In the genomic region with DNA sequence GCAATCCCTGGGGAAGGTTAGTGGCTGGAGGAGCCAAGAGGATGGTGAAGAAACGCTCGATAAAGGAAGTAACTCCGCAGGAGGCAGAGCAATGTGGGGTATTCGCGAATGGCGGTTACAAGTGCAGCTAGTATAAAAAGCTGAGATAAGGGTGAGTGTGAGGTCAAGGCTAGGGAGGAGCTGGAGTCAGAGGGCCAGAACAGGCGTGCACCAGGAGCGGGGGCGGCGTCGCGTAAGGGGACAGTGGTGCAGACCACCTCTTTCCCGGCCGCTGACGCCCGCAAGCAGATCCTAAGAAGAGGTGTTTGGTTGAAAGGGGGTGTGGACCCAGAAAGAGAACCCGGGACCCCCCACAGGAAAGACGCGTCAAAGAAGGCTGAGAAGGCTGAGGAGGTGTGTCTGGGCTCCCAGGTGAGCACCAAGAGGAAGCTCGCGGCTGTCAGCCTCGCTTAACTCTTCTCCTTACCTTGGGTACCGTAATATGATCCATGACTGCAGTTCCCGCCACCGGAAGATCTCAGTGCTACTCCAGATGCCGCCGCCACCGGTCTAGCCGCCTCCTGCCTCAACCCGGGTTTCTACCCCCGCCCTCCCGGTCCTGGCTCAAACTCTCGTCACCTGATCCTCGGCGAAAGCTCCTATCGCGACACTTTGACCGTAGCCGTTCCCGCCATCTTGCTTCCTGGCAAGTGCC, we compare ENCODE assay signal across 8 cellular contexts. TPM values are rescaled to one million over a fixed set of nuclear protein-coding genes. Genes with fewer than 3 reads are reported as not detected.
DNase-seq lines count a peak whose midpoint lies in the region; ATAC-seq, FAIRE-seq and TF ChIP-seq lines count a peak whose summit lies in the region.

A gene (minus strand): TSS at position 579 of the 694 bp plus-strand sequence. CDS start 89 bp downstream, at position 490.

- DNase-seq in D341Med (ENCODE audit: low spot score) (peak; percentile 6), KG1 (lab: John Stamatoyannopoulos, UW) (peak; percentile 15), hepatic stellate cell (ENCODE audit: low spot score) (peak; percentile 39), renal cortical epithelial cell (ENCODE audit: low read depth) (peak; percentile 33), urothelium cell line (ENCODE audit: low spot score) (peak; percentile 65)
- DNase-seq in activated naive CD8-positive, alpha-beta T cell treated with anti-CD3 and anti-CD28 coated beads for 36 hours: peak; percentile 75

- ATAC-seq in GM21528 (IDR thresholded peaks at IDR 0.05; ENCODE audit: low FRiP score, unreplicated experiment) (peak; percentile 98), SK-N-SH treated with all-trans-retinoic acid at 6 μM for 48 hours (peak; percentile 94)

- FAIRE-seq in urothelium cell line (lab: Jason Lieb, UNC): no peak

- H3K9me3 Mint-ChIP-seq in activated naive CD8-positive, alpha-beta T cell treated with anti-CD3 and anti-CD28 coated beads for 36 hours: no peaks in the 10 kb centered on the region

- H3K4me1 Mint-ChIP-seq in activated naive CD8-positive, alpha-beta T cell treated with anti-CD3 and anti-CD28 coated beads for 36 hours: peaks cover 21% of the 10 kb centered on the region

- H3K27me3 Mint-ChIP-seq in activated naive CD8-positive, alpha-beta T cell treated with anti-CD3 and anti-CD28 coated beads for 36 hours: no peaks in the 10 kb centered on the region

- peaks cover 7% of the 10 kb centered on the region for H3K36me3 Mint-ChIP-seq in activated naive CD8-positive, alpha-beta T cell treated with anti-CD3 and anti-CD28 coated beads for 36 hours

- H3K4me3 Mint-ChIP-seq in activated naive CD8-positive, alpha-beta T cell treated with anti-CD3 and anti-CD28 coated beads for 36 hours: peak within 1 kb of the TSS; percentile 83

- peak within 1 kb of the TSS; percentile 73 for H3K27ac Mint-ChIP-seq in activated naive CD8-positive, alpha-beta T cell treated with anti-CD3 and anti-CD28 coated beads for 36 hours

TF ChIP-seq in SK-N-SH treated with all-trans-retinoic acid at 6 μM for 48 hours, 23 proteins besides CTCF, POLR2A, EP300 and RAD21:
- TF ChIP-seq ARNTL (CRISPR knock-in tag; IDR thresholded peaks at IDR 0.05; ENCODE audit: borderline replicate concordance, low read depth) (no peak), ISL1 (CRISPR knock-in tag; IDR thresholded peaks at IDR 0.05) (no peak), OSR1 (CRISPR knock-in tag; IDR thresholded peaks at IDR 0.05) (no peak), SNAI2 (CRISPR knock-in tag; IDR thresholded peaks at IDR 0.05) (no peak), ZNF565 (CRISPR knock-in tag; conservative IDR thresholded peaks at IDR 0.05; ENCODE audit: low read depth) (no peak), ZNF70 (CRISPR knock-in tag; IDR thresholded peaks at IDR 0.05) (no peak), ZFP3 (CRISPR knock-in tag; IDR thresholded peaks at IDR 0.05) (no peak), BACH2 (CRISPR knock-in tag; IDR thresholded peaks at IDR 0.05; ENCODE audit: borderline replicate concordance) (no peak), ZNF8 (CRISPR knock-in tag; IDR thresholded peaks at IDR 0.05) (no peak), TOX (CRISPR knock-in tag; IDR thresholded peaks at IDR 0.05; ENCODE audit: borderline replicate concordance) (no peak)
- TF ChIP-seq, protein P1, sequence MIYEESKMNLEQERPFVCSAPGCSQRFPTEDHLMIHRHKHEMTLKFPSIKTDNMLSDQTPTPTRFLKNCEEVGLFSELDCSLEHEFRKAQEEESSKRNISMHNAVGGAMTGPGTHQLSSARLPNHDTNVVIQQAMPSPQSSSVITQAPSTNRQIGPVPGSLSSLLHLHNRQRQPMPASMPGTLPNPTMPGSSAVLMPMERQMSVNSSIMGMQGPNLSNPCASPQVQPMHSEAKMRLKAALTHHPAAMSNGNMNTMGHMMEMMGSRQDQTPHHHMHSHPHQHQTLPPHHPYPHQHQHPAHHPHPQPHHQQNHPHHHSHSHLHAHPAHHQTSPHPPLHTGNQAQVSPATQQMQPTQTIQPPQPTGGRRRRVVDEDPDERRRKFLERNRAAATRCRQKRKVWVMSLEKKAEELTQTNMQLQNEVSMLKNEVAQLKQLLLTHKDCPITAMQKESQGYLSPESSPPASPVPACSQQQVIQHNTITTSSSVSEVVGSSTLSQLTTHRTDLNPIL (CRISPR knock-in tag; IDR thresholded peaks at IDR 0.05; ENCODE audit: low read depth): no peak

RNA-seq across cellular contexts. Expression of the gene that starts here (rescaled TPM):
- 1 to 10 TPM; 5.0 to 6.1 TPM for total RNA-seq in activated naive CD8-positive, alpha-beta T cell treated with anti-CD3 and anti-CD28 coated beads for 36 hours
- 1.1 and 1.4 TPM in 2 replicates for total RNA-seq in renal cortical epithelial cell

Comparison
In these comparisons a context has a peak if more than half of its experiments do, and no peak if none do; other contexts are left out.
1. Peak in every context shown above with its lines: DNase-seq and ATAC-seq.
2. DNase-seq: peak in every context shown above with its lines; median percentile 75 in activated naive CD8-positive, alpha-beta T cell treated with anti-CD3 and anti-CD28 coated beads for 36 hours; 65 in urothelium cell line; 39 in hepatic stellate cell; 33 in renal cortical epithelial cell; 15 in KG1; 6 in D341Med.